8 cellular contexts compared by ENCODE assay signal in genomic region chr2:176096986-176097819, GRCh38. TPM values are rescaled to one million over a fixed set of nuclear protein-coding genes. Genes with fewer than 3 reads are reported as not detected.
A peak's percentile ranks its signal among the peaks of the same experiment; 100 is the strongest.
DNase-seq lines count a peak whose midpoint lies in the region; ATAC-seq and TF ChIP-seq lines count a peak whose summit lies in the region.

No MANE protein-coding gene starts in this region.

- no peaks in the 10 kb centered on the region for H3K4me1 ChIP-seq in SJCRH30

- H3K4me3 Mint-ChIP-seq in progenitor cell of endocrine pancreas (ENCODE audit: low read depth): no peak overlapping the region

- no peaks in the 10 kb centered on the region for H3K9me3 Mint-ChIP-seq in activated naive CD4-positive, alpha-beta T cell treated with anti-CD3 and anti-CD28 coated beads, Interleukin-2, amount 50 U/mL, for 72 hours
- no peaks in the 10 kb centered on the region for H3K9me3 Mint-ChIP-seq in progenitor cell of endocrine pancreas (ENCODE audit: low read depth)

- H3K27me3 Mint-ChIP-seq in progenitor cell of endocrine pancreas: peaks cover 89% of the 10 kb centered on the region

- H3K9me3 ChIP-seq in SJCRH30 (replicated peaks): no peaks in the 10 kb centered on the region

- no peaks in the 10 kb centered on the region for H3K27me3 ChIP-seq in SJCRH30

- intact Hi-C loops in left cardiac atrium (cut with DNase I): no loop called here

- peak overlapping the region; percentile 65 for H3K27ac ChIP-seq in SJCRH30

- peaks cover 4% of the 10 kb centered on the region for H3K4me1 Mint-ChIP-seq in progenitor cell of endocrine pancreas (ENCODE audit: low read depth)

- DNase-seq in ELF-1 (ENCODE audit: low read depth, low spot score): peak; percentile 90
- peak; percentile 37 for DNase-seq in KG1 (lab: John Stamatoyannopoulos, UW)
- DNase-seq in SJCRH30: peak; percentile 85 to 95
- DNase-seq in activated naive CD4-positive, alpha-beta T cell treated with anti-CD3 and anti-CD28 coated beads, Interleukin-2, amount 50 U/mL, for 72 hours (ENCODE audit: low spot score in 2 of 2): peak in 1 of 2 donors; percentile 64
- peak; percentile 66 for DNase-seq in left cardiac atrium
- DNase-seq in progenitor cell of endocrine pancreas (ENCODE audit: low spot score, unreplicated experiment): peak; percentile 77
- DNase-seq in cerebellar nuclear complex (lab: John Stamatoyannopoulos, UW): no peak

- no peaks in the 10 kb centered on the region for H3K36me3 ChIP-seq in SJCRH30

- peak; percentile 91 for TF ChIP-seq CTCF in progenitor cell of endocrine pancreas (IDR thresholded peaks at IDR 0.05; ENCODE audit: unreplicated experiment)

- peak overlapping the region; percentile 73 for H3K4me3 ChIP-seq in SJCRH30

- H3K36me3 Mint-ChIP-seq in activated naive CD4-positive, alpha-beta T cell treated with anti-CD3 and anti-CD28 coated beads, Interleukin-2, amount 50 U/mL, for 72 hours: peaks cover 5 to 38% of the 10 kb centered on the region in 2 donors
- H3K36me3 Mint-ChIP-seq in progenitor cell of endocrine pancreas (ENCODE audit: insufficient read depth): no peaks in the 10 kb centered on the region

- peak; percentile 60 for ATAC-seq in GM21737 (IDR thresholded peaks at IDR 0.05; ENCODE audit: unreplicated experiment)
- peak; percentile 49 to 84 for ATAC-seq in activated naive CD4-positive, alpha-beta T cell treated with anti-CD3 and anti-CD28 coated beads, Interleukin-2, amount 50 U/mL, for 72 hours
- peak; percentile 85 to 92 for ATAC-seq in left cardiac atrium

- no peak overlapping the region for H3K27ac Mint-ChIP-seq in activated naive CD4-positive, alpha-beta T cell treated with anti-CD3 and anti-CD28 coated beads, Interleukin-2, amount 50 U/mL, for 72 hours
- H3K27ac Mint-ChIP-seq in progenitor cell of endocrine pancreas: peak overlapping the region; percentile 67

RNA-seq across cellular contexts. Expression of gene HOXD12, which starts 2.4 kb away (rescaled TPM):
- 0.10 TPM in 1 of 2 replicates, not detected in the other for total RNA-seq in SJCRH30 (2014; rRNA removed; shearing (Covaris generic))
- total RNA-seq in activated naive CD4-positive, alpha-beta T cell treated with anti-CD3 and anti-CD28 coated beads, Interleukin-2, amount 50 U/mL, for 72 hours: not detected
- total RNA-seq in left cardiac atrium: not detected
- total RNA-seq in progenitor cell of endocrine pancreas: not detected in 2 replicates

RNA-seq across cellular contexts. Expression of gene HOXD13, which starts 4.7 kb away (rescaled TPM):
- total RNA-seq in SJCRH30 (2014; rRNA removed; shearing (Covaris generic)): 11.0 and 13.6 TPM in 2 replicates
- total RNA-seq in activated naive CD4-positive, alpha-beta T cell treated with anti-CD3 and anti-CD28 coated beads, Interleukin-2, amount 50 U/mL, for 72 hours: not detected
- total RNA-seq in left cardiac atrium (not detected), progenitor cell of endocrine pancreas (not detected in 2 replicates)

RNA-seq across cellular contexts. Expression of gene HOXD11, which starts 9.9 kb away (rescaled TPM):
- total RNA-seq in SJCRH30 (2014; rRNA removed; shearing (Covaris generic)): 3.1 and 3.7 TPM in 2 replicates
- not detected for total RNA-seq in activated naive CD4-positive, alpha-beta T cell treated with anti-CD3 and anti-CD28 coated beads, Interleukin-2, amount 50 U/mL, for 72 hours
- total RNA-seq in left cardiac atrium (not detected), progenitor cell of endocrine pancreas (not detected in 2 replicates)

RNA-seq across cellular contexts. Expression of gene EVX2, which starts 13.4 kb away (rescaled TPM):
- not detected in 2 replicates for total RNA-seq in SJCRH30 (2014; rRNA removed; shearing (Covaris generic))
- total RNA-seq in activated naive CD4-positive, alpha-beta T cell treated with anti-CD3 and anti-CD28 coated beads, Interleukin-2, amount 50 U/mL, for 72 hours: not detected
- total RNA-seq in left cardiac atrium (not detected), progenitor cell of endocrine pancreas (not detected in 2 replicates)

RNA-seq across cellular contexts. Expression of gene HOXD10, which starts 19.4 kb away (rescaled TPM):
- total RNA-seq in SJCRH30 (2014; rRNA removed; shearing (Covaris generic)): 1.3 and 2.2 TPM in 2 replicates
- total RNA-seq in activated naive CD4-positive, alpha-beta T cell treated with anti-CD3 and anti-CD28 coated beads, Interleukin-2, amount 50 U/mL, for 72 hours: not detected
- total RNA-seq in left cardiac atrium: not detected
- total RNA-seq in progenitor cell of endocrine pancreas: not detected in 2 replicates

Comparison
In these comparisons a context has a peak if more than half of its experiments do, and no peak if none do; other contexts are left out.
1. DNase-seq: peak in ELF-1 (single experiment), KG1 (single experiment), SJCRH30 (2 of 2), left cardiac atrium (single experiment) and progenitor cell of endocrine pancreas (single experiment); none in cerebellar nuclear complex (0 of 2).
2. RNA of gene HOXD13, which starts 4.7 kb away (total RNA-seq): 11.0 to 13.6 TPM in SJCRH30; not detected in activated naive CD4-positive, alpha-beta T cell treated with anti-CD3 and anti-CD28 coated beads, Interleukin-2, amount 50 U/mL, for 72 hours, not detected in left cardiac atrium and not detected in progenitor cell of endocrine pancreas; every median in the first group is over 10 times any median in the second.
3. Peak in every context shown above with its lines, with median percentiles within 50 percentile points of each other: ATAC-seq.